1 cellular context compared by ENCODE assay signal in the genomic region with DNA sequence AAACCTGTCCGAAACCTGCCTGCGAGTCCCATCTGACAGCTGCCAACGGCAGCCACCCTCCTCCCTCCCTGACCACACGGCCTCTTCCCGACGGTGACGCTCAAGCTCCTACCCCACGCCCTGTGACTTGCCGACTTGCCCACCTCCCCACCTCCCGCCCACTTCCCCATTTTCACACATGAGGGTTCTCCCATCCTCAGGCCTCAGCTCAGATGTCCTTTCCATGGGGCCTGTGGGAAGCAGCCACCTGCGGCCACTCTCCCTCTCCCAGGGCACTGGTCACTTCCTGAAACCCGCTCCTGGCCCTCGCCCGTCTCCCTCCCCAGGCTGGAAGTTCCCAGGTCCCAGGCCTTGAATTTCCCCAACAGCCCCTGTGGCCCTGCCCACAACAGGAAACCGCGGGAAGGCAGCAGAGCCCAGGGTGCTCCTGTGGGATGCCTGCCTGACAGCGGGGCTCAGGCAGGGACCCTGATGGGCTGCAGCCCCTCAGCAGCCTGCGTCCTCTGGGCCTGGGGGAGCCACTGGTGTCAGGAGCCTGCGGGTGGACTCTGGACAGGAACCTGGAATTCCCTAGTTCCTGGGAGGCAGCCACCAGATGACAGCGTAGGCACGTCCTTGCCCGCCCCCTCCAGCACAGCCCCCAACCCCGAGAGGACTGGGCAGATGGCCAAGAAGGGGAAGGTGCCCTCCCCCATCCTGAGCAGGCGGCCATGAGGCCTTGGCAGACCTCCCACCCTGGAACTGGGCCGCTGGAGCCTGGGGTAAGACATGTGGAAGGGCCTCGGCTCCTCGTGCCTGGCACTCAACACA.
TF ChIP-seq lines count a peak whose summit lies in the region.

No MANE protein-coding gene starts in this region.

TF ChIP-seq in HepG2, 621 proteins besides CTCF, POLR2A, EP300 and RAD21 (continued from another document and continues in another):
- TF ChIP-seq, protein P1, sequence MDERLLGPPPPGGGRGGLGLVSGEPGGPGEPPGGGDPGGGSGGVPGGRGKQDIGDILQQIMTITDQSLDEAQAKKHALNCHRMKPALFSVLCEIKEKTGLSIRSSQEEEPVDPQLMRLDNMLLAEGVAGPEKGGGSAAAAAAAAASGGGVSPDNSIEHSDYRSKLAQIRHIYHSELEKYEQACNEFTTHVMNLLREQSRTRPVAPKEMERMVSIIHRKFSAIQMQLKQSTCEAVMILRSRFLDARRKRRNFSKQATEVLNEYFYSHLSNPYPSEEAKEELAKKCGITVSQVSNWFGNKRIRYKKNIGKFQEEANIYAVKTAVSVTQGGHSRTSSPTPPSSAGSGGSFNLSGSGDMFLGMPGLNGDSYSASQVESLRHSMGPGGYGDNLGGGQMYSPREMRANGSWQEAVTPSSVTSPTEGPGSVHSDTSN (CRISPR knock-in tag; IDR thresholded peaks at IDR 0.05): no peak
- no peak for TF ChIP-seq NCOA1 (CRISPR knock-in tag; IDR thresholded peaks at IDR 0.05)
- TF ChIP-seq, protein P2, sequence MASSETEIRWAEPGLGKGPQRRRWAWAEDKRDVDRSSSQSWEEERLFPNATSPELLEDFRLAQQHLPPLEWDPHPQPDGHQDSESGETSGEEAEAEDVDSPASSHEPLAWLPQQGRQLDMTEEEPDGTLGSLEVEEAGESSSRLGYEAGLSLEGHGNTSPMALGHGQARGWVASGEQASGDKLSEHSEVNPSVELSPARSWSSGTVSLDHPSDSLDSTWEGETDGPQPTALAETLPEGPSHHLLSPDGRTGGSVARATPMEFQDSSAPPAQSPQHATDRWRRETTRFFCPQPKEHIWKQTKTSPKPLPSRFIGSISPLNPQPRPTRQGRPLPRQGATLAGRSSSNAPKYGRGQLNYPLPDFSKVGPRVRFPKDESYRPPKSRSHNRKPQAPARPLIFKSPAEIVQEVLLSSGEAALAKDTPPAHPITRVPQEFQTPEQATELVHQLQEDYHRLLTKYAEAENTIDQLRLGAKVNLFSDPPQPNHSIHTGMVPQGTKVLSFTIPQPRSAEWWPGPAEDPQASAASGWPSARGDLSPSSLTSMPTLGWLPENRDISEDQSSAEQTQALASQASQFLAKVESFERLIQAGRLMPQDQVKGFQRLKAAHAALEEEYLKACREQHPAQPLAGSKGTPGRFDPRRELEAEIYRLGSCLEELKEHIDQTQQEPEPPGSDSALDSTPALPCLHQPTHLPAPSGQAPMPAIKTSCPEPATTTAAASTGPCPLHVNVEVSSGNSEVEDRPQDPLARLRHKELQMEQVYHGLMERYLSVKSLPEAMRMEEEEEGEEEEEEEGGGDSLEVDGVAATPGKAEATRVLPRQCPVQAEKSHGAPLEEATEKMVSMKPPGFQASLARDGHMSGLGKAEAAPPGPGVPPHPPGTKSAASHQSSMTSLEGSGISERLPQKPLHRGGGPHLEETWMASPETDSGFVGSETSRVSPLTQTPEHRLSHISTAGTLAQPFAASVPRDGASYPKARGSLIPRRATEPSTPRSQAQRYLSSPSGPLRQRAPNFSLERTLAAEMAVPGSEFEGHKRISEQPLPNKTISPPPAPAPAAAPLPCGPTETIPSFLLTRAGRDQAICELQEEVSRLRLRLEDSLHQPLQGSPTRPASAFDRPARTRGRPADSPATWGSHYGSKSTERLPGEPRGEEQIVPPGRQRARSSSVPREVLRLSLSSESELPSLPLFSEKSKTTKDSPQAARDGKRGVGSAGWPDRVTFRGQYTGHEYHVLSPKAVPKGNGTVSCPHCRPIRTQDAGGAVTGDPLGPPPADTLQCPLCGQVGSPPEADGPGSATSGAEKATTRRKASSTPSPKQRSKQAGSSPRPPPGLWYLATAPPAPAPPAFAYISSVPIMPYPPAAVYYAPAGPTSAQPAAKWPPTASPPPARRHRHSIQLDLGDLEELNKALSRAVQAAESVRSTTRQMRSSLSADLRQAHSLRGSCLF (CRISPR knock-in tag; IDR thresholded peaks at IDR 0.05; ENCODE audit: borderline replicate concordance): no peak
- TF ChIP-seq, protein P3, sequence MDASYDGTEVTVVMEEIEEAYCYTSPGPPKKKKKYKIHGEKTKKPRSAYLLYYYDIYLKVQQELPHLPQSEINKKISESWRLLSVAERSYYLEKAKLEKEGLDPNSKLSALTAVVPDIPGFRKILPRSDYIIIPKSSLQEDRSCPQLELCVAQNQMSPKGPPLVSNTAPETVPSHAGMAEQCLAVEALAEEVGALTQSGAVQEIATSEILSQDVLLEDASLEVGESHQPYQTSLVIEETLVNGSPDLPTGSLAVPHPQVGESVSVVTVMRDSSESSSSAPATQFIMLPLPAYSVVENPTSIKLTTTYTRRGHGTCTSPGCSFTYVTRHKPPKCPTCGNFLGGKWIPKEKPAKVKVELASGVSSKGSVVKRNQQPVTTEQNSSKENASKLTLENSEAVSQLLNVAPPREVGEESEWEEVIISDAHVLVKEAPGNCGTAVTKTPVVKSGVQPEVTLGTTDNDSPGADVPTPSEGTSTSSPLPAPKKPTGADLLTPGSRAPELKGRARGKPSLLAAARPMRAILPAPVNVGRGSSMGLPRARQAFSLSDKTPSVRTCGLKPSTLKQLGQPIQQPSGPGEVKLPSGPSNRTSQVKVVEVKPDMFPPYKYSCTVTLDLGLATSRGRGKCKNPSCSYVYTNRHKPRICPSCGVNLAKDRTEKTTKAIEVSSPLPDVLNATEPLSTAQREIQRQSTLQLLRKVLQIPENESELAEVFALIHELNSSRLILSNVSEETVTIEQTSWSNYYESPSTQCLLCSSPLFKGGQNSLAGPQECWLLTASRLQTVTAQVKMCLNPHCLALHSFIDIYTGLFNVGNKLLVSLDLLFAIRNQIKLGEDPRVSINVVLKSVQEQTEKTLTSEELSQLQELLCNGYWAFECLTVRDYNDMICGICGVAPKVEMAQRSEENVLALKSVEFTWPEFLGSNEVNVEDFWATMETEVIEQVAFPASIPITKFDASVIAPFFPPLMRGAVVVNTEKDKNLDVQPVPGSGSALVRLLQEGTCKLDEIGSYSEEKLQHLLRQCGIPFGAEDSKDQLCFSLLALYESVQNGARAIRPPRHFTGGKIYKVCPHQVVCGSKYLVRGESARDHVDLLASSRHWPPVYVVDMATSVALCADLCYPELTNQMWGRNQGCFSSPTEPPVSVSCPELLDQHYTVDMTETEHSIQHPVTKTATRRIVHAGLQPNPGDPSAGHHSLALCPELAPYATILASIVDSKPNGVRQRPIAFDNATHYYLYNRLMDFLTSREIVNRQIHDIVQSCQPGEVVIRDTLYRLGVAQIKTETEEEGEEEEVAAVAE (CRISPR knock-in tag; IDR thresholded peaks at IDR 0.05; ENCODE audit: borderline replicate concordance): no peak
- TF ChIP-seq ZNF75D (CRISPR knock-in tag; IDR thresholded peaks at IDR 0.05; ENCODE audit: borderline replicate concordance): no peak
- no peak for TF ChIP-seq MXD4 (CRISPR knock-in tag; IDR thresholded peaks at IDR 0.05)
- TF ChIP-seq HOXA3 (CRISPR knock-in tag; IDR thresholded peaks at IDR 0.05): 0 out of 2 replicates have a peak, but pooled peaks have one; percentile 8
- TF ChIP-seq ZMYM2 (CRISPR knock-in tag; IDR thresholded peaks at IDR 0.05): no peak
- TF ChIP-seq ZNF747 (CRISPR knock-in tag; IDR thresholded peaks at IDR 0.05; ENCODE audit: borderline replicate concordance): no peak
- TF ChIP-seq SOX5 (CRISPR knock-in tag; IDR thresholded peaks at IDR 0.05; ENCODE audit: borderline replicate concordance): no peak
- TF ChIP-seq, protein P4, sequence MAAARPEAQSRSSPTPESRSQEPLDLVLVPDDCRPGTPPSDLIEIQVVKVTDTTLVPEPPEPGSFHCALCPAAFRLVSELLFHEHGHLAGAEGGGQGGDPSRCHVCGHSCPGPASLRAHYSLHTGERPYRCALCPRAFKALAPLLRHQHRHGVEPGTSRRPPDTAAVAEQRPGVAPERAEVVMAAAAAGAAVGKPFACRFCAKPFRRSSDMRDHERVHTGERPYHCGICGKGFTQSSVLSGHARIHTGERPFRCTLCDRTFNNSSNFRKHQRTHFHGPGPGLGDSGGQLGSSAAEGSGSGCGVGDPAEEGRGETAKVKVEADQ (CRISPR knock-in tag; IDR thresholded peaks at IDR 0.05; ENCODE audit: borderline replicate concordance): peak; percentile 74; the same call in 1 of the 2 replicates
- TF ChIP-seq ZNF44 (CRISPR knock-in tag; IDR thresholded peaks at IDR 0.05): peak; percentile 38; the same call in 1 of the 2 replicates
- no peak for TF ChIP-seq PLRG1 (conservative IDR thresholded peaks at IDR 0.05)
- TF ChIP-seq ZNF136 (CRISPR knock-in tag; IDR thresholded peaks at IDR 0.05; ENCODE audit: low read depth): no peak
- peak; percentile 53; the same call in 1 of the 2 replicates for TF ChIP-seq MTA1 (CRISPR knock-in tag; IDR thresholded peaks at IDR 0.05; ENCODE audit: borderline replicate concordance)
- no peak for TF ChIP-seq ZBTB49 (CRISPR knock-in tag; IDR thresholded peaks at IDR 0.05; ENCODE audit: borderline replicate concordance)
- TF ChIP-seq PAWR (CRISPR knock-in tag; IDR thresholded peaks at IDR 0.05; ENCODE audit: borderline replicate concordance): no peak
- TF ChIP-seq TP53 (CRISPR knock-in tag; conservative IDR thresholded peaks at IDR 0.05): no peak
- TF ChIP-seq, protein P5, sequence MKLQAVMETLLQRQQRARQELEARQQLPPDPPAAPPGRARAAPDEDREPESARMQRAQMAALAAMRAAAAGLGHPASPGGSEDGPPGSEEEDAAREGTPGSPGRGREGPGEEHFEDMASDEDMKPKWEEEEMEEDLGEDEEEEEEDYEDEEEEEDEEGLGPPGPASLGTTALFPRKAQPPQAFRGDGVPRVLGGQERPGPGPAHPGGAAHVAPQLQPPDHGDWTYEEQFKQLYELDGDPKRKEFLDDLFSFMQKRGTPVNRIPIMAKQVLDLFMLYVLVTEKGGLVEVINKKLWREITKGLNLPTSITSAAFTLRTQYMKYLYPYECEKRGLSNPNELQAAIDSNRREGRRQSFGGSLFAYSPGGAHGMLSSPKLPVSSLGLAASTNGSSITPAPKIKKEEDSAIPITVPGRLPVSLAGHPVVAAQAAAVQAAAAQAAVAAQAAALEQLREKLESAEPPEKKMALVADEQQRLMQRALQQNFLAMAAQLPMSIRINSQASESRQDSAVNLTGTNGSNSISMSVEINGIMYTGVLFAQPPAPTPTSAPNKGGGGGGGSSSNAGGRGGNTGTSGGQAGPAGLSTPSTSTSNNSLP (IDR thresholded peaks at IDR 0.05; ENCODE audit: low read depth, low read length): no peak
- TF ChIP-seq CC2D1A (CRISPR knock-in tag; IDR thresholded peaks at IDR 0.05): no peak
- no peak for TF ChIP-seq HMG20A (CRISPR knock-in tag; IDR thresholded peaks at IDR 0.05; ENCODE audit: borderline replicate concordance)
- TF ChIP-seq BATF2 (CRISPR knock-in tag; IDR thresholded peaks at IDR 0.05): no peak
- no peak for TF ChIP-seq IRF2 (CRISPR knock-in tag; IDR thresholded peaks at IDR 0.05)
- TF ChIP-seq, protein P6, sequence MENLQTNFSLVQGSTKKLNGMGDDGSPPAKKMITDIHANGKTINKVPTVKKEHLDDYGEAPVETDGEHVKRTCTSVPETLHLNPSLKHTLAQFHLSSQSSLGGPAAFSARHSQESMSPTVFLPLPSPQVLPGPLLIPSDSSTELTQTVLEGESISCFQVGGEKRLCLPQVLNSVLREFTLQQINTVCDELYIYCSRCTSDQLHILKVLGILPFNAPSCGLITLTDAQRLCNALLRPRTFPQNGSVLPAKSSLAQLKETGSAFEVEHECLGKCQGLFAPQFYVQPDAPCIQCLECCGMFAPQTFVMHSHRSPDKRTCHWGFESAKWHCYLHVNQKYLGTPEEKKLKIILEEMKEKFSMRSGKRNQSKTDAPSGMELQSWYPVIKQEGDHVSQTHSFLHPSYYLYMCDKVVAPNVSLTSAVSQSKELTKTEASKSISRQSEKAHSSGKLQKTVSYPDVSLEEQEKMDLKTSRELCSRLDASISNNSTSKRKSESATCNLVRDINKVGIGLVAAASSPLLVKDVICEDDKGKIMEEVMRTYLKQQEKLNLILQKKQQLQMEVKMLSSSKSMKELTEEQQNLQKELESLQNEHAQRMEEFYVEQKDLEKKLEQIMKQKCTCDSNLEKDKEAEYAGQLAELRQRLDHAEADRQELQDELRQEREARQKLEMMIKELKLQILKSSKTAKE (CRISPR knock-in tag; IDR thresholded peaks at IDR 0.05; ENCODE audit: borderline replicate concordance): peak; percentile 35; the same call in 1 of the 2 replicates
- TF ChIP-seq RARG (CRISPR knock-in tag; IDR thresholded peaks at IDR 0.05; ENCODE audit: low read depth): no peak
- no peak for TF ChIP-seq ZNF367 (CRISPR knock-in tag; IDR thresholded peaks at IDR 0.05; ENCODE audit: borderline replicate concordance)
- no peak for TF ChIP-seq ZNF205 (CRISPR knock-in tag; IDR thresholded peaks at IDR 0.05)
- TF ChIP-seq TOE1 (CRISPR knock-in tag; IDR thresholded peaks at IDR 0.05): no peak
- TF ChIP-seq, protein P7, sequence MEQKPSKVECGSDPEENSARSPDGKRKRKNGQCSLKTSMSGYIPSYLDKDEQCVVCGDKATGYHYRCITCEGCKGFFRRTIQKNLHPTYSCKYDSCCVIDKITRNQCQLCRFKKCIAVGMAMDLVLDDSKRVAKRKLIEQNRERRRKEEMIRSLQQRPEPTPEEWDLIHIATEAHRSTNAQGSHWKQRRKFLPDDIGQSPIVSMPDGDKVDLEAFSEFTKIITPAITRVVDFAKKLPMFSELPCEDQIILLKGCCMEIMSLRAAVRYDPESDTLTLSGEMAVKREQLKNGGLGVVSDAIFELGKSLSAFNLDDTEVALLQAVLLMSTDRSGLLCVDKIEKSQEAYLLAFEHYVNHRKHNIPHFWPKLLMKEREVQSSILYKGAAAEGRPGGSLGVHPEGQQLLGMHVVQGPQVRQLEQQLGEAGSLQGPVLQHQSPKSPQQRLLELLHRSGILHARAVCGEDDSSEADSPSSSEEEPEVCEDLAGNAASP (CRISPR knock-in tag; IDR thresholded peaks at IDR 0.05; ENCODE audit: borderline replicate concordance): no peak
- no peak for TF ChIP-seq SIN3B (IDR thresholded peaks at IDR 0.05; ENCODE audit: low read length)
- TF ChIP-seq LBX2 (CRISPR knock-in tag; IDR thresholded peaks at IDR 0.05; ENCODE audit: borderline replicate concordance): 0 out of 2 replicates have a peak, but pooled peaks have one; percentile 25
